Comparison of ENCODE assay signal across 22 cellular contexts in genomic region chr22:47011131-47011854, GRCh38.
DNase-seq lines count a peak whose midpoint lies in the region; ATAC-seq, FAIRE-seq and TF ChIP-seq lines count a peak whose summit lies in the region.
"Had no signal": no experiment of that assay in that cellular context is flagged by ENCODE, and none has a peak within 500 bp of the region (broad histone marks: within the 10 kb centered on the region; RNA-seq: fewer than 3 reads in every experiment).

No MANE protein-coding gene starts in this region.

- H3K36me3 ChIP-seq in BLaER1 (peaks cover 58% of the 10 kb centered on the region), IMR-90 (ENCODE audit: control insufficient read depth, insufficient read depth, low read length) (peaks cover 8% of the 10 kb centered on the region), kidney (ENCODE audit: control insufficient read depth in 1 of 2, insufficient read depth in 2 of 2, low read length in 2 of 2) (peaks cover 7 to 9% of the 10 kb centered on the region in 2 donors), upper lobe of right lung (no peaks in the 10 kb centered on the region)
- H3K36me3 ChIP-seq: BE2C had no signal

- H3K79me1 ChIP-seq in IMR-90 (ENCODE audit: low read depth in 1 of 2, low read length in 2 of 2) = peaks cover 5 to 26% of the 10 kb centered on the region in 2 experiments; a peak in 2 of 4 replicates

- H4K20me1 ChIP-seq in BLaER1 = peaks cover 97% of the 10 kb centered on the region
- H4K20me1 ChIP-seq in IMR-90 (ENCODE audit: insufficient read depth, low read length) = peaks cover 27% of the 10 kb centered on the region

- no peak overlapping the region for H3K27ac ChIP-seq in BLaER1
- H3K27ac ChIP-seq in IMR-90 (ENCODE audit: insufficient read depth, low read length) = no peak overlapping the region
- no peak overlapping the region for H3K27ac ChIP-seq in kidney (ENCODE audit: low read depth in 2 of 2, low read length in 2 of 2)
- H3K27ac ChIP-seq in upper lobe of right lung = no peak overlapping the region

- peaks cover 4% of the 10 kb centered on the region for H3K9me1 ChIP-seq in IMR-90 (ENCODE audit: insufficient read depth, low read length)

- no peak for DNase-seq in IMR-90
- DNase-seq in kidney = peak; percentile 48
- DNase-seq in upper lobe of right lung = peak; percentile 58
- no peak for DNase-seq in activated CD8-positive, alpha-beta memory T cell treated with anti-CD3 and anti-CD28 coated beads, Interleukin-2, amount 10 ng/mL, durations not matched to agents 7 days and 5 days
- DNase-seq in HuH-7.5 (ENCODE audit: low spot score) = no peak
- DNase-seq: ACHN; BE2C; Calu3; CD4-positive, alpha-beta memory T cell; EL; NCI-H1417 treated with DMSO at 0.1 percent for 48 hours; NCI-H187 treated with DMSO at 0.1 percent for 48 hours; NCI-H345; NCI-H524 treated with DMSO at 0.1 percent for 48 hours; PC-3; RPMI8226; SHP77 treated with DMSO at 0.1 percent for 48 hours had no signal

- TF ChIP-seq CTCF in IMR-90 (conservative IDR thresholded peaks at IDR 0.05; ENCODE audit: low read depth, low read length) (no peak), kidney (IDR thresholded peaks at IDR 0.05; ENCODE audit: borderline replicate concordance, extremely low read depth, insufficient read depth) (no peak), upper lobe of right lung (IDR thresholded peaks at IDR 0.05) (no peak)

- H3K4ac ChIP-seq in IMR-90 (ENCODE audit: low read depth, low read length) = no peak overlapping the region

- H3K9me3 ChIP-seq in BLaER1 (no peaks in the 10 kb centered on the region), IMR-90 (ENCODE audit: control insufficient read depth, insufficient read depth, low read length) (no peaks in the 10 kb centered on the region), kidney (ENCODE audit: control insufficient read depth in 1 of 2, low read length in 2 of 2) (no peaks in the 10 kb centered on the region), upper lobe of right lung (no peaks in the 10 kb centered on the region)
- H3K9me3 ChIP-seq: BE2C had no signal

- no peak for FAIRE-seq in kidney (lab: Jason Lieb, UNC)
- FAIRE-seq: GM12891, GM18507 had no signal

- no peak overlapping the region for H2BK120ac ChIP-seq in IMR-90 (ENCODE audit: low read depth, low read length)

- no peak overlapping the region for H3K9ac ChIP-seq in BLaER1
- no peak overlapping the region for H3K9ac ChIP-seq in IMR-90 (ENCODE audit: low read depth, low read length)
- no peak overlapping the region for H3K9ac ChIP-seq in kidney (ENCODE audit: low read length in 2 of 2)

- H3K27ac Mint-ChIP-seq in activated CD8-positive, alpha-beta memory T cell treated with anti-CD3 and anti-CD28 coated beads, Interleukin-2, amount 10 ng/mL, durations not matched to agents 7 days and 5 days = no peak overlapping the region

- H3K36me3 Mint-ChIP-seq in activated CD8-positive, alpha-beta memory T cell treated with anti-CD3 and anti-CD28 coated beads, Interleukin-2, amount 10 ng/mL, durations not matched to agents 7 days and 5 days = no peaks in the 10 kb centered on the region

- no peak overlapping the region for H3K18ac ChIP-seq in IMR-90 (ENCODE audit: low read depth, low read length)

- no peak overlapping the region for H4K5ac ChIP-seq in IMR-90 (ENCODE audit: low read depth, low read length)

- WGBS in IMR-90 (ENCODE audit: extremely low coverage in 2 of 2, insufficient read length in 1 of 2), 2 experiments = no CpG with 5 or more reads among the region's 12 CpGs

- H3K27me3 Mint-ChIP-seq in activated CD8-positive, alpha-beta memory T cell treated with anti-CD3 and anti-CD28 coated beads, Interleukin-2, amount 10 ng/mL, durations not matched to agents 7 days and 5 days = no peaks in the 10 kb centered on the region
- H3K27me3 Mint-ChIP-seq: CD4-positive, alpha-beta memory T cell had no signal

- dilution Hi-C loops in IMR-90 (cut with HindIII; ENCODE audit: low sequenced_read_pairs, unreplicated experiment) = no loop called here

- H2BK20ac ChIP-seq in IMR-90 (ENCODE audit: low read depth, low read length) = no peak overlapping the region

- peaks cover 8% of the 10 kb centered on the region for H3K4me1 Mint-ChIP-seq in activated CD8-positive, alpha-beta memory T cell treated with anti-CD3 and anti-CD28 coated beads, Interleukin-2, amount 10 ng/mL, durations not matched to agents 7 days and 5 days

- no TSS peak for BruUV-seq in IMR-90 (replicated peaks; lab: Mats Ljungman, UMichigan)

- H3K14ac ChIP-seq in IMR-90 (replicated peaks; ENCODE audit: low read depth, low read length) = no peak overlapping the region

- H3K4me2 ChIP-seq in BLaER1 = peak overlapping the region; percentile 61
- H3K4me2 ChIP-seq in IMR-90 (ENCODE audit: low read depth, low read length) = no peak overlapping the region

- no peak for TF ChIP-seq POLR2A in IMR-90 (IDR thresholded peaks at IDR 0.05; ENCODE audit: low read depth, low read length)

- no peak overlapping the region for H2BK5ac ChIP-seq in IMR-90 (ENCODE audit: low read depth, low read length, poor library complexity, severe bottlenecking)

- H2AK5ac ChIP-seq in IMR-90 (ENCODE audit: low read depth, low read length) = no peak overlapping the region

- intact Hi-C loops in IMR-90 (cut with micrococcal nuclease) = no loop called here
- intact Hi-C loops in kidney (cut with DNase I) = no loop called here
- intact Hi-C loops in upper lobe of right lung (cut with DNase I) = no loop called here

- CTCF ChIA-PET in IMR-90 (lab: Yijun Ruan, JAX) = interaction anchor here (1.5 kb wide), 1 partner anchor 14 kb away, joined by 3 read pairs; no protein-coding TSS in a partner anchor
- CTCF ChIA-PET in activated CD8-positive, alpha-beta memory T cell treated with anti-CD3 and anti-CD28 coated beads, Interleukin-2, amount 10 ng/mL, durations not matched to agents 7 days and 5 days (lab: Charles Lee) = no interaction called here

- in situ Hi-C loops in IMR-90 (cut with MboI; ENCODE audit: low sequenced_read_pairs) = no loop called here

- no peak for TF ChIP-seq RAD21 in IMR-90 (IDR thresholded peaks at IDR 0.05; ENCODE audit: low read length)

- H2BK15ac ChIP-seq in IMR-90 (ENCODE audit: low read depth, low read length) = no peak overlapping the region

- no peaks in the 10 kb centered on the region for H3K9me3 Mint-ChIP-seq in activated CD8-positive, alpha-beta memory T cell treated with anti-CD3 and anti-CD28 coated beads, Interleukin-2, amount 10 ng/mL, durations not matched to agents 7 days and 5 days (ENCODE audit: low read depth)

- H3K4me1 ChIP-seq in BLaER1 (peaks cover 51% of the 10 kb centered on the region), IMR-90 (ENCODE audit: control insufficient read depth, insufficient read depth, low read length) (peaks cover 3% of the 10 kb centered on the region), kidney (ENCODE audit: control insufficient read depth in 1 of 2, insufficient read depth in 1 of 2, low read depth in 1 of 2, low read length in 2 of 2) (peaks cover 0 to 2% of the 10 kb centered on the region in 2 donors), upper lobe of right lung (peaks cover 8% of the 10 kb centered on the region)
- H3K4me1 ChIP-seq: BE2C had no signal

- H3K4me3 Mint-ChIP-seq in activated CD8-positive, alpha-beta memory T cell treated with anti-CD3 and anti-CD28 coated beads, Interleukin-2, amount 10 ng/mL, durations not matched to agents 7 days and 5 days = no peak overlapping the region
- H3K4me3 Mint-ChIP-seq: CD4-positive, alpha-beta memory T cell had no signal

- H3K23ac ChIP-seq in IMR-90 (ENCODE audit: low read depth, low read length) = no peak overlapping the region

- H2AFZ ChIP-seq in IMR-90 (replicated peaks; ENCODE audit: low read length, poor library complexity) = no peak overlapping the region

- no peak overlapping the region for H4K91ac ChIP-seq in IMR-90 (ENCODE audit: insufficient read depth, low read depth, low read length)

- no peak overlapping the region for H2AK9ac ChIP-seq in IMR-90 (replicated peaks; ENCODE audit: low read depth, low read length, poor library complexity)

- POLR2A ChIA-PET in IMR-90 (lab: Charles Lee; ENCODE audit: unreplicated experiment) = no interaction called here

- H3K56ac ChIP-seq in IMR-90 (ENCODE audit: extremely low read depth, insufficient read depth, low read length) = no peak overlapping the region

- H3K27me3 ChIP-seq in BLaER1 (no peaks in the 10 kb centered on the region), IMR-90 (ENCODE audit: control insufficient read depth, insufficient read depth, low read length) (no peaks in the 10 kb centered on the region), upper lobe of right lung (no peaks in the 10 kb centered on the region)
- H3K27me3 ChIP-seq: BE2C had no signal

- H4K8ac ChIP-seq in IMR-90 (ENCODE audit: low read depth in 2 of 2, low read length in 2 of 2) = no peak overlapping the region

- no peak overlapping the region for H3K4me3 ChIP-seq in BLaER1
- H3K4me3 ChIP-seq in IMR-90 (ENCODE audit: insufficient read depth, low read depth, low read length) = no peak overlapping the region
- no peak overlapping the region for H3K4me3 ChIP-seq in kidney (ENCODE audit: low read length in 2 of 2)
- no peak overlapping the region for H3K4me3 ChIP-seq in upper lobe of right lung

- ATAC-seq in IMR-90 (ENCODE audit: low read depth) (peak; percentile 64; the same call in 1 of the 2 replicates), upper lobe of right lung (no peak), GM18498 (IDR thresholded peaks at IDR 0.05; ENCODE audit: unreplicated experiment) (no peak)
- no peak for ATAC-seq in activated CD8-positive, alpha-beta memory T cell treated with anti-CD3 and anti-CD28 coated beads, Interleukin-2, amount 10 ng/mL, durations not matched to agents 7 days and 5 days
- ATAC-seq: PC-3, SK-N-SH treated with all-trans-retinoic acid at 6 μM for 48 hours had no signal

TF ChIP-seq in IMR-90, 13 proteins besides CTCF, POLR2A, EP300 and RAD21:
- TF ChIP-seq CEBPB (IDR thresholded peaks at IDR 0.05; ENCODE audit: low read depth, low read length) = no peak
- no peak for TF ChIP-seq CHD1 (IDR thresholded peaks at IDR 0.05; ENCODE audit: low read depth, low read length)
- no peak for TF ChIP-seq FOS (IDR thresholded peaks at IDR 0.05; ENCODE audit: low read depth, low read length)
- TF ChIP-seq ELK1 (IDR thresholded peaks at IDR 0.05; ENCODE audit: borderline replicate concordance, low read depth, low read length) = no peak
TF ChIP-seq in IMR-90: peak in this region for 0.

Comparison
In these comparisons a context has a peak if more than half of its experiments do, and no peak if none do; other contexts are left out.
1. DNase-seq: peak in kidney (single experiment) and upper lobe of right lung (single experiment); none in IMR-90 (single experiment), activated CD8-positive, alpha-beta memory T cell treated with anti-CD3 and anti-CD28 coated beads, Interleukin-2, amount 10 ng/mL, durations not matched to agents 7 days and 5 days (single experiment) and HuH-7.5 (single experiment).